ENCODE assay signal across 1 cellular context in the genomic region with DNA sequence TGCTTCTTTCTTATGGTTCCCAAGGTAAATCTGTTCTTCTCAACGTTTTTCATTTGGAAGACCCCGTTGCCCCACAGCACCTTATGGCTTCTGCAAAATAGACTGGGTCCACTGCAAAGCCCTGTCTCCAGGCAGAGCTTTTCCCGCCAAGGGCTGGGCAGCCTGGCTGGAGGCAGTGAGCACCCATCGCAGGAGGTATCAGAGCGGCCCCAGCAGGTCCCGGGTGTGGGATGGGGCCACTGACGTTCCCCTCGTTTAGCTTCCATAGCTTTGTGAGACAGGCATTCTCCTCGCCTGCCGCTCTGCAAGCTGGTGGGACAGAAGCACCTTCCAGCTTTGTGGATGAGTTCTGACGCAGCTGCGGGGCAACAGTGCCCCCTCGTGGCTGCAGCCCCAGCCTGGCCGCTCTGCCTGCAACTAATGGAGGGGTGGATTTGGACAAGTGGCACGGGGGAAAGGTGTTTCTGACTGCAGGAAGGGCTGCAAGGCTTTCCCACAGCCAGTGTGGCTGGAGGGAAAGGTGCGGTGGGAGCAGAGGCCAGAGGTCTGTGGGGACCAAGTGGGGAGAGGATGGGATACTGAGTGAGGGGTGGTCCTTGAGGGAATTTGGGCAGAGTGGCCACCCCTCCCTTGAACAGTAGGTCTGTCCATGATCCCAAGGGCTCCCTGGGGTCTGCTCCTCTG.
A peak's percentile ranks its signal among the peaks of the same experiment; 100 is the strongest.
TF ChIP-seq lines count a peak whose summit lies in the region.

No MANE protein-coding gene starts in this region.

TF ChIP-seq in GM12878, 131 proteins besides CTCF, POLR2A, EP300 and RAD21 (continued from another document):
- TF ChIP-seq NBN (IDR thresholded peaks at IDR 0.05) (no peak), CBX5 (IDR thresholded peaks at IDR 0.05; ENCODE audit: low read depth) (no peak), RB1 (IDR thresholded peaks at IDR 0.05; ENCODE audit: borderline replicate concordance) (peak; percentile 76; the same call in 1 of the 2 replicates), ATF7 (IDR thresholded peaks at IDR 0.05; ENCODE audit: low read depth) (peak; percentile 59), SREBF1 (IDR thresholded peaks at IDR 0.05; ENCODE audit: low read length) (no peak; the same call in 1 of the 2 replicates), ZNF274 (IDR thresholded peaks at IDR 0.05; ENCODE audit: insufficient read depth, insufficient read length) (no peak), BHLHE40 (IDR thresholded peaks at IDR 0.05; ENCODE audit: borderline replicate concordance in 1 of 2, low read depth in 2 of 2, low read length in 1 of 2) (peak; percentile 37 to 41; a peak in 2 of 4 replicates), ZNF217 (IDR thresholded peaks at IDR 0.05) (no peak), FOXK2 (IDR thresholded peaks at IDR 0.05) (peak; percentile 88), CREB1 (IDR thresholded peaks at IDR 0.05; ENCODE audit: low read depth) (0 out of 2 replicates have a peak, but pooled peaks have one; percentile 22), KLF5 (IDR thresholded peaks at IDR 0.05; ENCODE audit: partially characterized antibody) (peak; percentile 73), YY1 (IDR thresholded peaks at IDR 0.05; ENCODE audit: low read depth, low read length) (peak; percentile 61; the same call in 1 of the 2 replicates), NFIC (IDR thresholded peaks at IDR 0.05; ENCODE audit: low read depth, low read length) (no peak), SMC3 (IDR thresholded peaks at IDR 0.05; ENCODE audit: borderline replicate concordance, low read length) (peak; percentile 93), SRF (IDR thresholded peaks at IDR 0.05; ENCODE audit: low read depth in 2 of 2, low read length in 2 of 2) (no peak), IKZF1 (conservative IDR thresholded peaks at IDR 0.05) (0 out of 2 replicates have a peak, but pooled peaks have one; percentile 19), RELA (IDR thresholded peaks at IDR 0.05; ENCODE audit: borderline replicate concordance, partially characterized antibody) (peak; percentile 24), EED (IDR thresholded peaks at IDR 0.05; ENCODE audit: low read depth) (no peak), POU2F2 (IDR thresholded peaks at IDR 0.05; ENCODE audit: borderline replicate concordance, low read depth, low read length) (peak; percentile 37; the same call in 1 of the 3 replicates), SPI1 (IDR thresholded peaks at IDR 0.05; ENCODE audit: borderline replicate concordance, insufficient read depth, low read depth, low read length) (no peak), CREM (IDR thresholded peaks at IDR 0.05; ENCODE audit: low read depth) (no peak), RFX5 (IDR thresholded peaks at IDR 0.05; ENCODE audit: low read depth, low read length) (no peak), SUZ12 (IDR thresholded peaks at IDR 0.05; ENCODE audit: unreplicated experiment) (no peak), JUND (IDR thresholded peaks at IDR 0.05; ENCODE audit: low read depth, low read length) (no peak), ETV6 (conservative IDR thresholded peaks at IDR 0.05 in 1 of 2, IDR thresholded peaks at IDR 0.05 in 1 of 2; ENCODE audit: borderline replicate concordance in 1 of 2, low read depth in 1 of 2) (no peak)
- TF ChIP-seq, protein P1, sequence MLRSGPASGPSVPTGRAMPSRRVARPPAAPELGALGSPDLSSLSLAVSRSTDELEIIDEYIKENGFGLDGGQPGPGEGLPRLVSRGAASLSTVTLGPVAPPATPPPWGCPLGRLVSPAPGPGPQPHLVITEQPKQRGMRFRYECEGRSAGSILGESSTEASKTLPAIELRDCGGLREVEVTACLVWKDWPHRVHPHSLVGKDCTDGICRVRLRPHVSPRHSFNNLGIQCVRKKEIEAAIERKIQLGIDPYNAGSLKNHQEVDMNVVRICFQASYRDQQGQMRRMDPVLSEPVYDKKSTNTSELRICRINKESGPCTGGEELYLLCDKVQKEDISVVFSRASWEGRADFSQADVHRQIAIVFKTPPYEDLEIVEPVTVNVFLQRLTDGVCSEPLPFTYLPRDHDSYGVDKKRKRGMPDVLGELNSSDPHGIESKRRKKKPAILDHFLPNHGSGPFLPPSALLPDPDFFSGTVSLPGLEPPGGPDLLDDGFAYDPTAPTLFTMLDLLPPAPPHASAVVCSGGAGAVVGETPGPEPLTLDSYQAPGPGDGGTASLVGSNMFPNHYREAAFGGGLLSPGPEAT (IDR thresholded peaks at IDR 0.05; ENCODE audit: low read depth) = no peak
- TF ChIP-seq, protein P2, sequence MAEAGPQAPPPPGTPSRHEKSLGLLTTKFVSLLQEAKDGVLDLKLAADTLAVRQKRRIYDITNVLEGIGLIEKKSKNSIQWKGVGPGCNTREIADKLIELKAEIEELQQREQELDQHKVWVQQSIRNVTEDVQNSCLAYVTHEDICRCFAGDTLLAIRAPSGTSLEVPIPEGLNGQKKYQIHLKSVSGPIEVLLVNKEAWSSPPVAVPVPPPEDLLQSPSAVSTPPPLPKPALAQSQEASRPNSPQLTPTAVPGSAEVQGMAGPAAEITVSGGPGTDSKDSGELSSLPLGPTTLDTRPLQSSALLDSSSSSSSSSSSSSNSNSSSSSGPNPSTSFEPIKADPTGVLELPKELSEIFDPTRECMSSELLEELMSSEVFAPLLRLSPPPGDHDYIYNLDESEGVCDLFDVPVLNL (IDR thresholded peaks at IDR 0.05; ENCODE audit: low read depth, low read length) = no peak
- TF ChIP-seq, protein P3, sequence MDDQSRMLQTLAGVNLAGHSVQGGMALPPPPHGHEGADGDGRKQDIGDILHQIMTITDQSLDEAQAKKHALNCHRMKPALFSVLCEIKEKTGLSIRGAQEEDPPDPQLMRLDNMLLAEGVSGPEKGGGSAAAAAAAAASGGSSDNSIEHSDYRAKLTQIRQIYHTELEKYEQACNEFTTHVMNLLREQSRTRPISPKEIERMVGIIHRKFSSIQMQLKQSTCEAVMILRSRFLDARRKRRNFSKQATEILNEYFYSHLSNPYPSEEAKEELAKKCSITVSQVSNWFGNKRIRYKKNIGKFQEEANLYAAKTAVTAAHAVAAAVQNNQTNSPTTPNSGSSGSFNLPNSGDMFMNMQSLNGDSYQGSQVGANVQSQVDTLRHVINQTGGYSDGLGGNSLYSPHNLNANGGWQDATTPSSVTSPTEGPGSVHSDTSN (IDR thresholded peaks at IDR 0.05; ENCODE audit: insufficient replicate concordance, low read depth, low read length) = no peak
- TF ChIP-seq, protein P4, sequence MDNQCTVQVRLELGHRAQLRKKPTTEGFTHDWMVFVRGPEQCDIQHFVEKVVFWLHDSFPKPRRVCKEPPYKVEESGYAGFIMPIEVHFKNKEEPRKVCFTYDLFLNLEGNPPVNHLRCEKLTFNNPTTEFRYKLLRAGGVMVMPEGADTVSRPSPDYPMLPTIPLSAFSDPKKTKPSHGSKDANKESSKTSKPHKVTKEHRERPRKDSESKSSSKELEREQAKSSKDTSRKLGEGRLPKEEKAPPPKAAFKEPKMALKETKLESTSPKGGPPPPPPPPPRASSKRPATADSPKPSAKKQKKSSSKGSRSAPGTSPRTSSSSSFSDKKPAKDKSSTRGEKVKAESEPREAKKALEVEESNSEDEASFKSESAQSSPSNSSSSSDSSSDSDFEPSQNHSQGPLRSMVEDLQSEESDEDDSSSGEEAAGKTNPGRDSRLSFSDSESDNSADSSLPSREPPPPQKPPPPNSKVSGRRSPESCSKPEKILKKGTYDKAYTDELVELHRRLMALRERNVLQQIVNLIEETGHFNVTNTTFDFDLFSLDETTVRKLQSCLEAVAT (IDR thresholded peaks at IDR 0.05) = no peak
- TF ChIP-seq, protein P5, sequence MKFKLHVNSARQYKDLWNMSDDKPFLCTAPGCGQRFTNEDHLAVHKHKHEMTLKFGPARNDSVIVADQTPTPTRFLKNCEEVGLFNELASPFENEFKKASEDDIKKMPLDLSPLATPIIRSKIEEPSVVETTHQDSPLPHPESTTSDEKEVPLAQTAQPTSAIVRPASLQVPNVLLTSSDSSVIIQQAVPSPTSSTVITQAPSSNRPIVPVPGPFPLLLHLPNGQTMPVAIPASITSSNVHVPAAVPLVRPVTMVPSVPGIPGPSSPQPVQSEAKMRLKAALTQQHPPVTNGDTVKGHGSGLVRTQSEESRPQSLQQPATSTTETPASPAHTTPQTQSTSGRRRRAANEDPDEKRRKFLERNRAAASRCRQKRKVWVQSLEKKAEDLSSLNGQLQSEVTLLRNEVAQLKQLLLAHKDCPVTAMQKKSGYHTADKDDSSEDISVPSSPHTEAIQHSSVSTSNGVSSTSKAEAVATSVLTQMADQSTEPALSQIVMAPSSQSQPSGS (IDR thresholded peaks at IDR 0.05; ENCODE audit: low read length) = no peak
TF ChIP-seq in GM12878: peak in this region for 13.
